8 cellular contexts compared by ENCODE assay signal in the genomic region with DNA sequence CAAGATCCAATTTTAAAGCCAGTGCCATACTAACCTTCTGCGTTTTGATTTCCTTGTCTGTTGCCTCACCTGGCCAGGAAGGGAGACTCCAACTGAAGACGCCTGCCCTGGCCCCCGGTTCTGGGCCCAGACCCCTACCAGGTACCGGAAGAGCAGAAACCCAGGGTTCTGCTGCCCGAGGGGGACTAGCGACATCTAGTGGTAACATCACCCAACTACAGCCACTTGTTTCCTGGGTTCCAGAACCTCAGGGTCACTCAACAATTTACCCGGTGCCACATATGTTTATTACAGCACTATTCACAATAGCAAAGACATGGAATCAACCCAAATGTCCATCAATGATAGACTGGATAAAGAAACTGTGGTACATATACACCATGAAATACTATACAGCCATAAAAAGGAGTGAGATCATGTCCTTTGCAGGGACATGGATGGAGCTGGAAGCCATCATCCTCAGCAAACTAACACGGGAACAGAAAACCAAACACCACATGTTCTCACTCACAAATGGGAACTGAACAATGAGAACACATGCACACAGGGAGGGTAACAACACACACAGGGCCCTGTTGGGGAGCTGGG.
DNase-seq lines count a peak whose midpoint lies in the region; ATAC-seq and TF ChIP-seq lines count a peak whose summit lies in the region.
"Not testable (repeated sequence)": the region's sequence is repeated elsewhere in the genome, so short reads cannot be mapped to it uniquely, and the experiment has no call there.

No MANE protein-coding gene starts in this region.

- H3K4me1 Mint-ChIP-seq in activated naive CD4-positive, alpha-beta T cell treated with anti-CD3 and anti-CD28 coated beads for 36 hours (ENCODE audit: low read depth) = not testable (repeated sequence)

- H4K20me1 ChIP-seq in PC-9 (ENCODE audit: insufficient read depth) = not testable (repeated sequence)

- not testable (repeated sequence) for H3K27ac ChIP-seq in PC-9, left lung

- intact Hi-C loops in PC-9 (cut with micrococcal nuclease; ENCODE audit: unreplicated experiment) = loop anchor here (1.0 kb wide), 1 partner anchor 388 kb away; no protein-coding TSS in a partner anchor
- intact Hi-C loops in activated naive CD4-positive, alpha-beta T cell treated with anti-CD3 and anti-CD28 coated beads for 36 hours (cut with micrococcal nuclease) = loop anchor here (1.0 kb wide), 1 partner anchor 113 kb away; no protein-coding TSS in a partner anchor
- intact Hi-C loops in left lung (cut with DNase I) = not testable (repeated sequence)

- H3K79me2 ChIP-seq in PC-9 (ENCODE audit: low read depth) = not testable (repeated sequence)

- H3K4me3 ChIP-seq in AG09309 (ENCODE audit: control insufficient read depth, low read depth, low read length); GM12865 (ENCODE audit: low read depth, low read length); PC-9; left lung: not testable (repeated sequence)

- not testable (repeated sequence) for H3K9me3 ChIP-seq in PC-9 (ENCODE audit: insufficient read depth, low read depth); left lung

- peaks cover 81% of the 10 kb centered on the region for H3K27me3 ChIP-seq in PC-9 (ENCODE audit: insufficient read depth, low read depth)
- H3K27me3 ChIP-seq in left lung = not testable (repeated sequence)

- in situ Hi-C loops in KBM-7 (cut with MboI; ENCODE audit: low pct_unique_long_range_greater_than_20kb, low sequenced_read_pairs) = not testable (repeated sequence)

- not testable (repeated sequence) for H3F3A ChIP-seq in PC-9 (ENCODE audit: insufficient read depth, low read depth)

- POLR2A ChIA-PET in PC-9 (lab: Charles Lee; ENCODE audit: unreplicated experiment) = not testable (repeated sequence)

- TF ChIP-seq CTCF in AG09309 (IDR thresholded peaks at IDR 0.05; ENCODE audit: control insufficient read depth, insufficient read depth, low read depth, low read length, missing control alignments) (peak; percentile 40), GM12865 (IDR thresholded peaks at IDR 0.05; ENCODE audit: insufficient read depth, low read depth, low read length, missing control alignments) (peak; percentile 61), PC-9 (conservative IDR thresholded peaks at IDR 0.05) (peak; percentile 99), left lung (IDR thresholded peaks at IDR 0.05) (peak; percentile 55 to 60)

- not testable (repeated sequence) for H3K4me2 ChIP-seq in PC-9

- TF ChIP-seq POLR2A in erythroblast (IDR thresholded peaks at IDR 0.05; ENCODE audit: low read length) = not testable (repeated sequence)

- not testable (repeated sequence) for H3K27ac Mint-ChIP-seq in activated naive CD4-positive, alpha-beta T cell treated with anti-CD3 and anti-CD28 coated beads for 36 hours

- not testable (repeated sequence) for H3K9me3 Mint-ChIP-seq in activated naive CD4-positive, alpha-beta T cell treated with anti-CD3 and anti-CD28 coated beads for 36 hours

- not testable (repeated sequence) for DNase-seq in AG09309 (ENCODE audit: low read depth); left lung
- peak; percentile 19 for DNase-seq in GM12865 (ENCODE audit: low read depth)
- DNase-seq in KBM-7 = peak; percentile 10
- DNase-seq in PC-9 = peak in 1 of 2 experiments; percentile 19
- peak; percentile 12 for DNase-seq in activated naive CD4-positive, alpha-beta T cell treated with anti-CD3 and anti-CD28 coated beads for 36 hours
- peak; percentile 13 to 49 for DNase-seq in erythroblast (lab: John Stamatoyannopoulos, UW)
- DNase-seq in stimulated activated CD4-positive, alpha-beta T cell treated with anti-CD3 and anti-CD28 coated beads, Interleukin-15, amount 100 ng/mL, for 24 hours = peak; percentile 16

- H3K27me3 Mint-ChIP-seq in activated naive CD4-positive, alpha-beta T cell treated with anti-CD3 and anti-CD28 coated beads for 36 hours (ENCODE audit: low read depth) = not testable (repeated sequence)

- BruUV-seq in PC-9 (replicated peaks; lab: Mats Ljungman, UMichigan) = not testable (repeated sequence)

- H3K36me3 ChIP-seq in PC-9 (ENCODE audit: low read depth); left lung: not testable (repeated sequence)

- CTCF ChIA-PET in PC-9 (lab: Charles Lee) = interaction anchor here (0.6 kb wide), 1 partner anchor 115 kb away, joined by 3 read pairs; no protein-coding TSS in a partner anchor
- CTCF ChIA-PET in activated naive CD4-positive, alpha-beta T cell treated with anti-CD3 and anti-CD28 coated beads for 36 hours (lab: Charles Lee) = interaction anchor here (1.0 kb wide), 1 partner anchor 9 kb away, joined by 3 read pairs; no protein-coding TSS in a partner anchor

- not testable (repeated sequence) for H3K36me3 Mint-ChIP-seq in activated naive CD4-positive, alpha-beta T cell treated with anti-CD3 and anti-CD28 coated beads for 36 hours (ENCODE audit: low read depth)

- not testable (repeated sequence) for H3K4me1 ChIP-seq in PC-9 (replicated peaks; ENCODE audit: insufficient read depth); left lung

- H3K9me2 ChIP-seq in PC-9 (ENCODE audit: insufficient read depth) = not testable (repeated sequence)

- H3K4me3 Mint-ChIP-seq in activated naive CD4-positive, alpha-beta T cell treated with anti-CD3 and anti-CD28 coated beads for 36 hours = not testable (repeated sequence)

- peak; percentile 26 for ATAC-seq in left lung

- H2AFZ ChIP-seq in PC-9 = not testable (repeated sequence)

Comparison
In these comparisons a context has a peak if more than half of its experiments do, and no peak if none do; other contexts are left out.
1. CTCF ChIP-seq: peak in every context shown above with its lines; median percentile 99 in PC-9; 61 in GM12865; 58 in left lung; 40 in AG09309.